In genomic region chr2:56266761-56267411, GRCh38 we compare ENCODE assay signal across 15 cellular contexts.
"Had no signal": no experiment of that assay in that cellular context is flagged by ENCODE, and none has a peak within 500 bp of the region (broad histone marks: within the 10 kb centered on the region; RNA-seq: fewer than 3 reads in every experiment).

No MANE protein-coding gene starts in this region.

- H3K9me3 ChIP-seq: right lobe of liver, thoracic aorta, upper lobe of left lung had no signal

- H3K27ac ChIP-seq: parathyroid adenoma, right lobe of liver, thoracic aorta, upper lobe of left lung had no signal

- H3K79me2 ChIP-seq: parathyroid adenoma had no signal

- H2AFZ ChIP-seq: parathyroid adenoma had no signal

- DNase-seq: activated CD4-positive, alpha-beta T cell treated with anti-CD3 and anti-CD28 coated beads, Interleukin-2, amount 10 ng/mL, durations not matched to agents 7 days and 5 days; activated CD8-positive, alpha-beta memory T cell treated with anti-CD3 and anti-CD28 coated beads, Interleukin-2, amount 50 U/mL, for 4 hours; activated naive CD4-positive, alpha-beta T cell treated with anti-CD3 and anti-CD28 coated beads for 36 hours; activated T-cell treated with anti-CD3 and anti-CD28 coated beads, Interleukin-2, amount 50 U/mL, for 4 hours; effector memory CD8-positive, alpha-beta T cell; foreskin fibroblast; glutamatergic neuron; hypothalamus; islet precursor cell; right lobe of liver; stimulated activated CD4-positive, alpha-beta T cell treated with anti-CD3 and anti-CD28 coated beads, Interleukin-4, amount 100 ng/mL, for 24 hours; upper lobe of left lung had no signal

- H3K4me1 ChIP-seq: parathyroid adenoma, right lobe of liver, upper lobe of left lung had no signal

- H3K27me3 ChIP-seq: right lobe of liver, upper lobe of left lung had no signal

- H3K36me3 ChIP-seq: right lobe of liver, thoracic aorta, upper lobe of left lung had no signal

- ATAC-seq: activated T-cell treated with anti-CD3 and anti-CD28 coated beads, Interleukin-2, amount 50 U/mL, for 4 hours; effector memory CD8-positive, alpha-beta T cell; right lobe of liver; stimulated activated effector memory CD8-positive, alpha-beta T cell treated with anti-CD3 and anti-CD28 coated beads, Interleukin-12 subunit alpha, Interleukin-12 subunit beta, amount 100 ng/mL, for 72 hours had no signal

- H3K9ac ChIP-seq: parathyroid adenoma had no signal

- H3K4me3 ChIP-seq: right lobe of liver, thoracic aorta, upper lobe of left lung had no signal
